2 cellular contexts compared by ENCODE assay signal in genomic region chr16:55968221-55968620, GRCh38.
TF ChIP-seq lines count a peak whose summit lies in the region.

No MANE protein-coding gene starts in this region.

TF ChIP-seq in GM23338, 12 proteins besides CTCF, POLR2A, EP300 and RAD21 (continued from another document):
- TF ChIP-seq, protein P1, sequence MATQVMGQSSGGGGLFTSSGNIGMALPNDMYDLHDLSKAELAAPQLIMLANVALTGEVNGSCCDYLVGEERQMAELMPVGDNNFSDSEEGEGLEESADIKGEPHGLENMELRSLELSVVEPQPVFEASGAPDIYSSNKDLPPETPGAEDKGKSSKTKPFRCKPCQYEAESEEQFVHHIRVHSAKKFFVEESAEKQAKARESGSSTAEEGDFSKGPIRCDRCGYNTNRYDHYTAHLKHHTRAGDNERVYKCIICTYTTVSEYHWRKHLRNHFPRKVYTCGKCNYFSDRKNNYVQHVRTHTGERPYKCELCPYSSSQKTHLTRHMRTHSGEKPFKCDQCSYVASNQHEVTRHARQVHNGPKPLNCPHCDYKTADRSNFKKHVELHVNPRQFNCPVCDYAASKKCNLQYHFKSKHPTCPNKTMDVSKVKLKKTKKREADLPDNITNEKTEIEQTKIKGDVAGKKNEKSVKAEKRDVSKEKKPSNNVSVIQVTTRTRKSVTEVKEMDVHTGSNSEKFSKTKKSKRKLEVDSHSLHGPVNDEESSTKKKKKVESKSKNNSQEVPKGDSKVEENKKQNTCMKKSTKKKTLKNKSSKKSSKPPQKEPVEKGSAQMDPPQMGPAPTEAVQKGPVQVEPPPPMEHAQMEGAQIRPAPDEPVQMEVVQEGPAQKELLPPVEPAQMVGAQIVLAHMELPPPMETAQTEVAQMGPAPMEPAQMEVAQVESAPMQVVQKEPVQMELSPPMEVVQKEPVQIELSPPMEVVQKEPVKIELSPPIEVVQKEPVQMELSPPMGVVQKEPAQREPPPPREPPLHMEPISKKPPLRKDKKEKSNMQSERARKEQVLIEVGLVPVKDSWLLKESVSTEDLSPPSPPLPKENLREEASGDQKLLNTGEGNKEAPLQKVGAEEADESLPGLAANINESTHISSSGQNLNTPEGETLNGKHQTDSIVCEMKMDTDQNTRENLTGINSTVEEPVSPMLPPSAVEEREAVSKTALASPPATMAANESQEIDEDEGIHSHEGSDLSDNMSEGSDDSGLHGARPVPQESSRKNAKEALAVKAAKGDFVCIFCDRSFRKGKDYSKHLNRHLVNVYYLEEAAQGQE (IDR thresholded peaks at IDR 0.05; ENCODE audit: unreplicated experiment): no peak
- no peak for TF ChIP-seq ZNF331 (CRISPR knock-in tag; IDR thresholded peaks at IDR 0.05; ENCODE audit: low read depth)
- TF ChIP-seq, protein P2, sequence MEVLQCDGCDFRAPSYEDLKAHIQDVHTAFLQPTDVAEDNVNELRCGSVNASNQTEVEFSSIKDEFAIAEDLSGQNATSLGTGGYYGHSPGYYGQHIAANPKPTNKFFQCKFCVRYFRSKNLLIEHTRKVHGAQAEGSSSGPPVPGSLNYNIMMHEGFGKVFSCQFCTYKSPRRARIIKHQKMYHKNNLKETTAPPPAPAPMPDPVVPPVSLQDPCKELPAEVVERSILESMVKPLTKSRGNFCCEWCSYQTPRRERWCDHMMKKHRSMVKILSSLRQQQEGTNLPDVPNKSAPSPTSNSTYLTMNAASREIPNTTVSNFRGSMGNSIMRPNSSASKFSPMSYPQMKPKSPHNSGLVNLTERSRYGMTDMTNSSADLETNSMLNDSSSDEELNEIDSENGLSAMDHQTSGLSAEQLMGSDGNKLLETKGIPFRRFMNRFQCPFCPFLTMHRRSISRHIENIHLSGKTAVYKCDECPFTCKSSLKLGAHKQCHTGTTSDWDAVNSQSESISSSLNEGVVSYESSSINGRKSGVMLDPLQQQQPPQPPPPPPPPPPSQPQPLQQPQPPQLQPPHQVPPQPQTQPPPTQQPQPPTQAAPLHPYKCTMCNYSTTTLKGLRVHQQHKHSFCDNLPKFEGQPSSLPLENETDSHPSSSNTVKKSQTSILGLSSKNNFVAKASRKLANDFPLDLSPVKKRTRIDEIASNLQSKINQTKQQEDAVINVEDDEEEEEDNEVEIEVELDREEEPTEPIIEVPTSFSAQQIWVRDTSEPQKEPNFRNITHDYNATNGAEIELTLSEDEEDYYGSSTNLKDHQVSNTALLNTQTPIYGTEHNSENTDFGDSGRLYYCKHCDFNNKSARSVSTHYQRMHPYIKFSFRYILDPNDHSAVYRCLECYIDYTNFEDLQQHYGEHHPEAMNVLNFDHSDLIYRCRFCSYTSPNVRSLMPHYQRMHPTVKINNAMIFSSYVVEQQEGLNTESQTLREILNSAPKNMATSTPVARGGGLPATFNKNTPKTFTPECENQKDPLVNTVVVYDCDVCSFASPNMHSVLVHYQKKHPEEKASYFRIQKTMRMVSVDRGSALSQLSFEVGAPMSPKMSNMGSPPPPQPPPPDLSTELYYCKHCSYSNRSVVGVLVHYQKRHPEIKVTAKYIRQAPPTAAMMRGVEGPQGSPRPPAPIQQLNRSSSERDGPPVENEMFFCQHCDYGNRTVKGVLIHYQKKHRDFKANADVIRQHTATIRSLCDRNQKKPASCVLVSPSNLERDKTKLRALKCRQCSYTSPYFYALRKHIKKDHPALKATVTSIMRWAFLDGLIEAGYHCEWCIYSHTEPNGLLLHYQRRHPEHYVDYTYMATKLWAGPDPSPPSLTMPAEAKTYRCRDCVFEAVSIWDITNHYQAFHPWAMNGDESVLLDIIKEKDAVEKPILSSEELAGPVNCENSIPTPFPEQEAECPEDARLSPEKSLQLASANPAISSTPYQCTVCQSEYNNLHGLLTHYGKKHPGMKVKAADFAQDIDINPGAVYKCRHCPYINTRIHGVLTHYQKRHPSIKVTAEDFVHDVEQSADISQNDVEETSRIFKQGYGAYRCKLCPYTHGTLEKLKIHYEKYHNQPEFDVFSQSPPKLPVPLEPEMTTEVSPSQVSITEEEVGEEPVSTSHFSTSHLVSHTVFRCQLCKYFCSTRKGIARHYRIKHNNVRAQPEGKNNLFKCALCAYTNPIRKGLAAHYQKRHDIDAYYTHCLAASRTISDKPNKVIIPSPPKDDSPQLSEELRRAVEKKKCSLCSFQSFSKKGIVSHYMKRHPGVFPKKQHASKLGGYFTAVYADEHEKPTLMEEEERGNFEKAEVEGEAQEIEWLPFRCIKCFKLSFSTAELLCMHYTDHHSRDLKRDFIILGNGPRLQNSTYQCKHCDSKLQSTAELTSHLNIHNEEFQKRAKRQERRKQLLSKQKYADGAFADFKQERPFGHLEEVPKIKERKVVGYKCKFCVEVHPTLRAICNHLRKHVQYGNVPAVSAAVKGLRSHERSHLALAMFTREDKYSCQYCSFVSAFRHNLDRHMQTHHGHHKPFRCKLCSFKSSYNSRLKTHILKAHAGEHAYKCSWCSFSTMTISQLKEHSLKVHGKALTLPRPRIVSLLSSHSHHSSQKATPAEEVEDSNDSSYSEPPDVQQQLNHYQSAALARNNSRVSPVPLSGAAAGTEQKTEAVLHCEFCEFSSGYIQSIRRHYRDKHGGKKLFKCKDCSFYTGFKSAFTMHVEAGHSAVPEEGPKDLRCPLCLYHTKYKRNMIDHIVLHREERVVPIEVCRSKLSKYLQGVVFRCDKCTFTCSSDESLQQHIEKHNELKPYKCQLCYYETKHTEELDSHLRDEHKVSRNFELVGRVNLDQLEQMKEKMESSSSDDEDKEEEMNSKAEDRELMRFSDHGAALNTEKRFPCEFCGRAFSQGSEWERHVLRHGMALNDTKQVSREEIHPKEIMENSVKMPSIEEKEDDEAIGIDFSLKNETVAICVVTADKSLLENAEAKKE (CRISPR knock-in tag; IDR thresholded peaks at IDR 0.05): no peak

TF ChIP-seq in K562, 482 proteins besides CTCF, POLR2A, EP300 and RAD21 (continued from another document):
- no peak for TF ChIP-seq SIX5 (IDR thresholded peaks at IDR 0.05; ENCODE audit: borderline replicate concordance in 1 of 2, insufficient read depth in 1 of 2, low read depth in 1 of 2, low read length in 2 of 2)
- TF ChIP-seq SRF (CRISPR knock-in tag; IDR thresholded peaks at IDR 0.05): peak in 1 of 2 experiments; percentile 17; a peak in 1 of 4 replicates
- no peak for TF ChIP-seq FOXK2 (conservative IDR thresholded peaks at IDR 0.05 in 1 of 2, IDR thresholded peaks at IDR 0.05 in 1 of 2; ENCODE audit: low read depth in 2 of 2)
- no peak for TF ChIP-seq TGIF2 (CRISPR knock-in tag; IDR thresholded peaks at IDR 0.05)
- no peak for TF ChIP-seq HDAC1 (IDR thresholded peaks at IDR 0.05)
- no peak for TF ChIP-seq TCF3 (CRISPR knock-in tag; IDR thresholded peaks at IDR 0.05)
- no peak for TF ChIP-seq NR0B1 (IDR thresholded peaks at IDR 0.05; ENCODE audit: partially characterized antibody)
- no peak for TF ChIP-seq MEIS2 (IDR thresholded peaks at IDR 0.05; ENCODE audit: partially characterized antibody)
- TF ChIP-seq SMARCE1 (IDR thresholded peaks at IDR 0.05): no peak
- TF ChIP-seq, protein P3, sequence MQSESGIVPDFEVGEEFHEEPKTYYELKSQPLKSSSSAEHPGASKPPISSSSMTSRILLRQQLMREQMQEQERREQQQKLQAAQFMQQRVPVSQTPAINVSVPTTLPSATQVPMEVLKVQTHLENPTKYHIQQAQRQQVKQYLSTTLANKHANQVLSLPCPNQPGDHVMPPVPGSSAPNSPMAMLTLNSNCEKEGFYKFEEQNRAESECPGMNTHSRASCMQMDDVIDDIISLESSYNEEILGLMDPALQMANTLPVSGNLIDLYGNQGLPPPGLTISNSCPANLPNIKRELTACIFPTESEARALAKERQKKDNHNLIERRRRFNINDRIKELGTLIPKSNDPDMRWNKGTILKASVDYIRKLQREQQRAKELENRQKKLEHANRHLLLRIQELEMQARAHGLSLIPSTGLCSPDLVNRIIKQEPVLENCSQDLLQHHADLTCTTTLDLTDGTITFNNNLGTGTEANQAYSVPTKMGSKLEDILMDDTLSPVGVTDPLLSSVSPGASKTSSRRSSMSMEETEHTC (IDR thresholded peaks at IDR 0.05): no peak
- TF ChIP-seq, protein P4, sequence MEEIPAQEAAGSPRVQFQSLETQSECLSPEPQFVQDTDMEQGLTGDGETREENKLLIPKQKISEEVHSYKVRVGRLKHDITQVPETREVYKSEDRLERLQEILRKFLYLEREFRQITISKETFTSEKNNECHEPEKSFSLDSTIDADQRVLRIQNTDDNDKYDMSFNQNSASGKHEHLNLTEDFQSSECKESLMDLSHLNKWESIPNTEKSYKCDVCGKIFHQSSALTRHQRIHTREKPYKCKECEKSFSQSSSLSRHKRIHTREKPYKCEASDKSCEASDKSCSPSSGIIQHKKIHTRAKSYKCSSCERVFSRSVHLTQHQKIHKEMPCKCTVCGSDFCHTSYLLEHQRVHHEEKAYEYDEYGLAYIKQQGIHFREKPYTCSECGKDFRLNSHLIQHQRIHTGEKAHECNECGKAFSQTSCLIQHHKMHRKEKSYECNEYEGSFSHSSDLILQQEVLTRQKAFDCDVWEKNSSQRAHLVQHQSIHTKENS (CRISPR knock-in tag; IDR thresholded peaks at IDR 0.05): no peak
- 0 out of 2 replicates have a peak, but pooled peaks have one; percentile 17 for TF ChIP-seq KLF16 (IDR thresholded peaks at IDR 0.05)
- TF ChIP-seq CTCFL (IDR thresholded peaks at IDR 0.05; ENCODE audit: borderline replicate concordance, insufficient read depth, low read depth, low read length, poor library complexity, severe bottlenecking): no peak
- no peak for TF ChIP-seq ZNF57 (CRISPR knock-in tag; IDR thresholded peaks at IDR 0.05)
- TF ChIP-seq ELF4 (CRISPR knock-in tag; IDR thresholded peaks at IDR 0.05): no peak
- no peak for TF ChIP-seq ASH1L (IDR thresholded peaks at IDR 0.05; ENCODE audit: borderline replicate concordance, low read depth, partially characterized antibody)
- no peak for TF ChIP-seq ZNF253 (CRISPR knock-in tag; conservative IDR thresholded peaks at IDR 0.05)
- TF ChIP-seq KLF1 (tag; IDR thresholded peaks at IDR 0.05): no peak
- peak; percentile 68; the same call in 1 of the 2 replicates for TF ChIP-seq PKNOX1 (IDR thresholded peaks at IDR 0.05)
